Comparison of ENCODE assay signal across 8 cellular contexts in the genomic region with DNA sequence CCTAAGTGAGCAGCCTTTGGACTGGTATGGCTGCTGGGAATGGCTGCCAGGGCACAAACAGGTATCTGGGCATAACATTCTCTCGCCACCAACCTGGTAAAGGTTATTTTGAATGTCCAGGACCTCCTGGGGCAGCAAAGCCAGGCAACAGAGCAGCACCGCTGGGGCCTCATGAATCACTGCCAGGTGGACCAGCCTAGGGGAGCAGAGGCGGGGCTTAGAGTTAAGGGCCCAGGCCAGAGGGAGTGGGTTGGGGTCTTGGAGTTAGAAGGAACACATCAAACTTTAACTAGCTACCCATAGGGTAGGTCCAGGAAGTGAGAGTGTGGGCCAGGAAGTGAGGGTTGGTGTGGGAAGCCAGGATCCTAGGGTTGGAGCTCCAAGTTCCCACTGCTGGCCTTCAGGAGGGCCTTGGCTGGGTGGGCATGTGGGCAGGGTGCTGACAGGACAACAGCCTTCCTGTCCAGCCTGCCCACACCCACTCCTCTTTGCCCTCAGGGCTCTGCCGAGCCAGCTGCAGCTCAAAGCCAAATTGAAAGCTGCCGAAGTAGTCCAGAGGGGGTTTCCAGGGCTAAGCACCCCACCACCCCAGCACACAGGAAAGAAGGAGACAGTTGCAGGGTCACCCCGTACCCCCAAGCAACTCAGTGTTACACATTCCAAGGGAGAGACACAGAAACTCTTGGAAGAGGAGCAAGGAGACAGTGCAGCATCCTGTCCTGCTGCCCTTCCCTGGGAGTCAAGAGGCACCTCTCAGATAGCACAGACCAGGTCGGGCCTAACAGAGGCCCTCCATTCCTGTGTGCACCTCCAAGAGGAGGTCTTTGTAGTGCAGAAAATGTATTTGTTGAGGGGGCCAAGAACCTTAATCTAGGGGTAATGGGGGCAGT. TPM values are rescaled to one million over a fixed set of nuclear protein-coding genes. Genes with fewer than 3 reads are reported as not detected.
DNase-seq lines count a peak whose midpoint lies in the region; ATAC-seq and TF ChIP-seq lines count a peak whose summit lies in the region.

No MANE protein-coding gene starts in this region.

- H3K27ac ChIP-seq in DOHH2 (ENCODE audit: low read depth, low read length): peak overlapping the region; percentile 93
- H3K27ac ChIP-seq in OCI-LY1 (ENCODE audit: low read depth, low read length, poor library complexity, severe bottlenecking): peak overlapping the region; percentile 80

- H3K4me1 ChIP-seq in DOHH2 (ENCODE audit: control insufficient read depth, low read length): peaks cover 67% of the 10 kb centered on the region
- peaks cover 65% of the 10 kb centered on the region for H3K4me1 ChIP-seq in OCI-LY1 (ENCODE audit: insufficient read depth, low read length, severe bottlenecking)

- H3K79me2 ChIP-seq in DOHH2 (ENCODE audit: control insufficient read depth, low read length) (peaks cover 42% of the 10 kb centered on the region), OCI-LY1 (ENCODE audit: insufficient read depth, low read length) (no peaks in the 10 kb centered on the region)

- no peaks in the 10 kb centered on the region for H3K27me3 ChIP-seq in DOHH2 (ENCODE audit: control insufficient read depth, low read length)
- H3K27me3 ChIP-seq in OCI-LY1 (ENCODE audit: insufficient read depth, low read length): no peaks in the 10 kb centered on the region

- peak overlapping the region; percentile 89 for H3K9ac ChIP-seq in OCI-LY1 (ENCODE audit: low read length)

- H4K20me1 ChIP-seq in DOHH2 (ENCODE audit: control insufficient read depth, insufficient read depth, low read depth, low read length): no peaks in the 10 kb centered on the region
- H4K20me1 ChIP-seq in OCI-LY1 (ENCODE audit: insufficient read depth, low read length): no peaks in the 10 kb centered on the region

- no peak for TF ChIP-seq CTCF in DOHH2 (IDR thresholded peaks at IDR 0.05; ENCODE audit: low read depth, low read length, poor library complexity, severe bottlenecking)
- TF ChIP-seq CTCF in OCI-LY1 (IDR thresholded peaks at IDR 0.05; ENCODE audit: low read length): no peak
- TF ChIP-seq CTCF in epithelial cell of proximal tubule (conservative IDR thresholded peaks at IDR 0.05; ENCODE audit: low read depth, low read length): no peak
- TF ChIP-seq CTCF in progenitor cell of endocrine pancreas (IDR thresholded peaks at IDR 0.05; ENCODE audit: unreplicated experiment): no peak

- H3K4me3 Mint-ChIP-seq in progenitor cell of endocrine pancreas (ENCODE audit: low read depth): peak overlapping the region; percentile 42

- peaks cover 4% of the 10 kb centered on the region for H3K36me3 Mint-ChIP-seq in progenitor cell of endocrine pancreas (ENCODE audit: insufficient read depth)

- peaks cover 69% of the 10 kb centered on the region for H3K36me3 ChIP-seq in DOHH2 (ENCODE audit: control insufficient read depth, low read length)
- peaks cover 28% of the 10 kb centered on the region; the same call in 1 of the 2 replicates for H3K36me3 ChIP-seq in OCI-LY1 (ENCODE audit: insufficient read depth, low read length)

- H3K9me2 ChIP-seq in DOHH2 (replicated peaks; ENCODE audit: control insufficient read depth, low read length) (no peaks in the 10 kb centered on the region), OCI-LY1 (ENCODE audit: low read depth, low read length) (no peaks in the 10 kb centered on the region)

- peaks cover 18% of the 10 kb centered on the region for H3K4me1 Mint-ChIP-seq in progenitor cell of endocrine pancreas (ENCODE audit: low read depth)

- peaks cover 9% of the 10 kb centered on the region for H3K27me3 Mint-ChIP-seq in progenitor cell of endocrine pancreas

- H3K9me3 ChIP-seq in DOHH2 (ENCODE audit: control insufficient read depth, insufficient read depth, low read length): no peaks in the 10 kb centered on the region
- no peaks in the 10 kb centered on the region for H3K9me3 ChIP-seq in OCI-LY1 (ENCODE audit: low read length)

- no peak overlapping the region for H2AFZ ChIP-seq in OCI-LY1 (ENCODE audit: low read length)

- H3K27ac Mint-ChIP-seq in progenitor cell of endocrine pancreas: no peak overlapping the region

- H3K9me3 Mint-ChIP-seq in progenitor cell of endocrine pancreas (ENCODE audit: low read depth): no peaks in the 10 kb centered on the region

- H3F3A ChIP-seq in DOHH2 (ENCODE audit: control insufficient read depth, insufficient read depth): peaks cover 25% of the 10 kb centered on the region
- H3F3A ChIP-seq in OCI-LY1 (ENCODE audit: insufficient read depth, low read length): no peaks in the 10 kb centered on the region

- H3K4me2 ChIP-seq in DOHH2 (ENCODE audit: low read length): peak overlapping the region; percentile 90
- peak overlapping the region; percentile 91 for H3K4me2 ChIP-seq in OCI-LY1 (ENCODE audit: low read length)

- ATAC-seq in GM21717 (IDR thresholded peaks at IDR 0.05; ENCODE audit: unreplicated experiment) (no peak), GM21619 (IDR thresholded peaks at IDR 0.05; ENCODE audit: unreplicated experiment) (no peak)

- no peak for DNase-seq in epithelial cell of proximal tubule (ENCODE audit: low read depth)
- no peak for DNase-seq in progenitor cell of endocrine pancreas (ENCODE audit: low spot score, unreplicated experiment)
- no peak for DNase-seq in SW 1271 (lab: John Stamatoyannopoulos, UW)
- no peak for DNase-seq in NCI-H526 (lab: John Stamatoyannopoulos, UW)

- H3K4me3 ChIP-seq in DOHH2 (ENCODE audit: low read length) (peak overlapping the region; percentile 86), OCI-LY1 (ENCODE audit: low read depth, low read length, poor library complexity, severe bottlenecking) (peak overlapping the region; percentile 76), epithelial cell of proximal tubule (ENCODE audit: low read depth, low read length) (peak overlapping the region; percentile 93)

RNA-seq across cellular contexts. Expression of gene NFKBIE, which starts 2.6 kb away (rescaled TPM):
- total RNA-seq in epithelial cell of proximal tubule: 61.6 and 131 TPM in 2 replicates
- 7.1 TPM in 2 replicates for total RNA-seq in progenitor cell of endocrine pancreas

RNA-seq across cellular contexts. Expression of gene SLC35B2, which starts 5.4 kb away (rescaled TPM):
- total RNA-seq in epithelial cell of proximal tubule: 70.9 and 76.8 TPM in 2 replicates
- total RNA-seq in progenitor cell of endocrine pancreas: 45.9 and 50.3 TPM in 2 replicates

RNA-seq across cellular contexts. Expression of gene TMEM151B, which starts 7.5 kb away (rescaled TPM):
- total RNA-seq in epithelial cell of proximal tubule (0.07 TPM in 1 of 2 replicates, not detected in the other), progenitor cell of endocrine pancreas (3.5 and 4.7 TPM in 2 replicates)

RNA-seq across cellular contexts. Expression of gene HSP90AB1, which starts 15.8 kb away (rescaled TPM):
- 1,541 and 1,680 TPM in 2 replicates for total RNA-seq in epithelial cell of proximal tubule
- total RNA-seq in progenitor cell of endocrine pancreas: 1,214 and 1,216 TPM in 2 replicates

RNA-seq across cellular contexts. Expression of gene SLC29A1, which starts 39.3 kb away (rescaled TPM):
- 47.6 and 78.6 TPM in 2 replicates for total RNA-seq in epithelial cell of proximal tubule
- total RNA-seq in progenitor cell of endocrine pancreas: 24.1 and 26.2 TPM in 2 replicates
